In genomic region chr20:47532002-47532401, GRCh38 we compare ENCODE assay signal across 19 cellular contexts. TPM values are rescaled to one million over a fixed set of nuclear protein-coding genes. Genes with fewer than 3 reads are reported as not detected.
DNase-seq lines count a peak whose midpoint lies in the region; ATAC-seq, FAIRE-seq and TF ChIP-seq lines count a peak whose summit lies in the region.
"Had no signal": no experiment of that assay in that cellular context is flagged by ENCODE, and none has a peak within 500 bp of the region (broad histone marks: within the 10 kb centered on the region; RNA-seq: fewer than 3 reads in every experiment).

No MANE protein-coding gene starts in this region.

- CTCF ChIA-PET in HepG2 (lab: Yijun Ruan, JAX; ENCODE audit: low intra/inter-chr PET ratio, low total read pairs), result no interaction called here
- CTCF ChIA-PET in activated CD8-positive, alpha-beta T cell treated with anti-CD3 and anti-CD28 coated beads for 36 hours (lab: Charles Lee), result no interaction called here

- H3F3A ChIP-seq in SU-DHL-6 (ENCODE audit: insufficient read depth), result peaks cover 75% of the 10 kb centered on the region

- TF ChIP-seq EP300 in HepG2 (IDR thresholded peaks at IDR 0.05; ENCODE audit: low read depth in 2 of 2, low read length in 2 of 2), result no peak
- no peak for TF ChIP-seq EP300 in HepG2 (CRISPR knock-in tag; IDR thresholded peaks at IDR 0.05; ENCODE audit: borderline replicate concordance)

- H4K20me1 ChIP-seq in HepG2 (ENCODE audit: insufficient read depth, low read length), result peaks cover 9% of the 10 kb centered on the region
- peaks cover 72% of the 10 kb centered on the region for H4K20me1 ChIP-seq in SU-DHL-6 (ENCODE audit: low read depth, low read length)

- in situ Hi-C loops in HepG2 (cut with HindIII; ENCODE audit: extremely low pct_ligation_motif_present, low pct_unique_long_range_greater_than_20kb), result no loop called here

- no peak overlapping the region for H3K4me2 ChIP-seq in HepG2 (ENCODE audit: low read depth, low read length)
- H3K4me2 ChIP-seq in SU-DHL-6 (ENCODE audit: low read depth, low read length, poor library complexity, severe bottlenecking), result peak overlapping the region; percentile 7

- H3K9ac ChIP-seq in HepG2 (ENCODE audit: insufficient read depth, low read depth, low read length) (no peak overlapping the region), SU-DHL-6 (ENCODE audit: low read length) (no peak overlapping the region)

- H3K9me2 ChIP-seq in SU-DHL-6 (replicated peaks; ENCODE audit: insufficient read depth, low read length), result no peaks in the 10 kb centered on the region

- H3K4me3 Mint-ChIP-seq in memory B cell, result no peak overlapping the region
- H3K4me3 Mint-ChIP-seq in activated CD8-positive, alpha-beta T cell treated with anti-CD3 and anti-CD28 coated beads for 36 hours, result no peak overlapping the region

- H3K4me3 ChIP-seq in HepG2 (replicated peaks in 1 of 3; ENCODE audit: insufficient read depth in 1 of 3, low read depth in 2 of 3, low read length in 3 of 3), result no peak overlapping the region
- H3K4me3 ChIP-seq in right lobe of liver, result no peak overlapping the region
- no peak overlapping the region for H3K4me3 ChIP-seq in SU-DHL-6 (ENCODE audit: insufficient read depth, low read length, poor library complexity, severe bottlenecking)

- H3K27me3 ChIP-seq in HepG2 (ENCODE audit: control insufficient read depth in 1 of 2, insufficient read depth in 2 of 2, low read length in 2 of 2), result no peaks in the 10 kb centered on the region
- no peaks in the 10 kb centered on the region for H3K27me3 ChIP-seq in right lobe of liver
- no peaks in the 10 kb centered on the region for H3K27me3 ChIP-seq in SU-DHL-6 (ENCODE audit: low read length)

- peaks cover 3% of the 10 kb centered on the region; the same call in 1 of the 2 replicates for H3K9me3 ChIP-seq in HepG2 (ENCODE audit: low read length)
- no peaks in the 10 kb centered on the region for H3K9me3 ChIP-seq in right lobe of liver
- H3K9me3 ChIP-seq in SU-DHL-6 (ENCODE audit: insufficient read depth, low read length), result no peaks in the 10 kb centered on the region

- H2AFZ ChIP-seq in HepG2 (ENCODE audit: low read length), result no peak overlapping the region
- H2AFZ ChIP-seq in SU-DHL-6 (ENCODE audit: low read depth, low read length, severe bottlenecking), result no peak overlapping the region

- TF ChIP-seq POLR2A in HepG2 (IDR thresholded peaks at IDR 0.05; ENCODE audit: insufficient read depth in 1 of 2, low read depth in 2 of 2, low read length in 2 of 2) (no peak), right lobe of liver (IDR thresholded peaks at IDR 0.05) (no peak)

- POLR2A ChIA-PET in HepG2 (lab: Yijun Ruan, JAX), result no interaction called here
- POLR2A ChIA-PET in activated CD8-positive, alpha-beta T cell treated with anti-CD3 and anti-CD28 coated beads for 36 hours (lab: Charles Lee), result interaction anchor here (0.7 to 1.1 kb wide), 2 partner anchors 23 to 1746 kb away, joined by 3 to 4 read pairs; partner anchors contain the start of gene ZNFX1

- TF ChIP-seq RAD21 in HepG2 (CRISPR knock-in tag; IDR thresholded peaks at IDR 0.05), result no peak

- peaks cover 38% of the 10 kb centered on the region for H3K4me1 ChIP-seq in HepG2 (ENCODE audit: insufficient read depth, low read length)
- H3K4me1 ChIP-seq in right lobe of liver, result no peaks in the 10 kb centered on the region

- ATAC-seq in HepG2 (no peak), right lobe of liver (no peak), memory B cell (ENCODE audit: low read depth) (no peak)
- ATAC-seq in activated CD8-positive, alpha-beta T cell treated with anti-CD3 and anti-CD28 coated beads for 36 hours, result no peak
- ATAC-seq: PC-3 had no signal

- FAIRE-seq in HepG2 (lab: Jason Lieb, UNC), result no peak
- FAIRE-seq: D721Med had no signal

- H3K79me2 ChIP-seq in HepG2 (ENCODE audit: insufficient read depth, low read length), result peaks cover 94% of the 10 kb centered on the region
- H3K79me2 ChIP-seq in SU-DHL-6 (ENCODE audit: insufficient read depth, low read length), result peaks cover 100% of the 10 kb centered on the region

- 97% methylated on average over 3 of the region's 3 CpGs for WGBS in HepG2 (ENCODE audit: low lambda C conversion rate)
- WGBS in right lobe of liver (ENCODE audit: insufficient coverage, low coverage, low lambda C conversion rate, missing lambda C conversion rate), result 81% methylated on average over 3 of the region's 3 CpGs

- H3K36me3 Mint-ChIP-seq in memory B cell, result peaks cover 24% of the 10 kb centered on the region
- H3K36me3 Mint-ChIP-seq in activated CD8-positive, alpha-beta T cell treated with anti-CD3 and anti-CD28 coated beads for 36 hours (ENCODE audit: low read depth), result peaks cover 32% of the 10 kb centered on the region

- H3K27ac Mint-ChIP-seq in memory B cell, result peak overlapping the region; percentile 82
- no peak overlapping the region for H3K27ac Mint-ChIP-seq in activated CD8-positive, alpha-beta T cell treated with anti-CD3 and anti-CD28 coated beads for 36 hours

- intact Hi-C loops in HepG2 (cut with micrococcal nuclease; ENCODE audit: unreplicated experiment), result no loop called here
- intact Hi-C loops in right lobe of liver (cut with DNase I), result no loop called here
- intact Hi-C loops in activated CD8-positive, alpha-beta T cell treated with anti-CD3 and anti-CD28 coated beads for 36 hours (cut with micrococcal nuclease), result no loop called here

- H3K27ac ChIP-seq in HepG2 (ENCODE audit: extremely low read length, insufficient read depth, low read length) (no peak overlapping the region), right lobe of liver (no peak overlapping the region), SU-DHL-6 (ENCODE audit: low read depth, low read length) (peak overlapping the region; percentile 33; the same call in 1 of the 2 replicates)
- H3K27ac ChIP-seq: C4-2B had no signal

- no peaks in the 10 kb centered on the region for H3K9me3 Mint-ChIP-seq in memory B cell
- peaks cover 4% of the 10 kb centered on the region for H3K9me3 Mint-ChIP-seq in activated CD8-positive, alpha-beta T cell treated with anti-CD3 and anti-CD28 coated beads for 36 hours

- no TSS peak for BruUV-seq in HepG2 (replicated peaks; lab: Mats Ljungman, UMichigan)

- no peaks in the 10 kb centered on the region for H3K27me3 Mint-ChIP-seq in memory B cell
- H3K27me3 Mint-ChIP-seq in activated CD8-positive, alpha-beta T cell treated with anti-CD3 and anti-CD28 coated beads for 36 hours, result no peaks in the 10 kb centered on the region

- DNase-seq in HepG2 (ENCODE audit: low spot score), result no peak
- DNase-seq in right lobe of liver, result no peak
- no peak for DNase-seq in memory B cell (ENCODE audit: low spot score in 2 of 2)
- DNase-seq in activated gamma-delta T cell (lab: John Stamatoyannopoulos, UW), result no peak
- DNase-seq in NCI-H1092 (lab: John Stamatoyannopoulos, UW), result no peak
- DNase-seq in activated CD8-positive, alpha-beta T cell treated with anti-CD3 and anti-CD28 coated beads for 36 hours, result no peak
- DNase-seq: ACHN, H7, IMR-90, NCI-H1417 treated with DMSO at 0.1 percent for 48 hours, NCI-H187 treated with DMSO at 0.1 percent for 48 hours, NCI-H226, NCI-H524, PC-3, RPMI8226, SHP77 treated with DMSO at 0.1 percent for 48 hours had no signal

- TF ChIP-seq CTCF in HepG2 (CRISPR knock-in tag; IDR thresholded peaks at IDR 0.05) (no peak), right lobe of liver (IDR thresholded peaks at IDR 0.05) (no peak), SU-DHL-6 (IDR thresholded peaks at IDR 0.05; ENCODE audit: insufficient read depth, low read length, poor library complexity, severe bottlenecking) (no peak)
- no peak for TF ChIP-seq CTCF in activated CD8-positive, alpha-beta T cell treated with anti-CD3 and anti-CD28 coated beads for 36 hours (IDR thresholded peaks at IDR 0.05)

- peaks cover 45% of the 10 kb centered on the region for H3K4me1 Mint-ChIP-seq in memory B cell
- peaks cover 55% of the 10 kb centered on the region for H3K4me1 Mint-ChIP-seq in activated CD8-positive, alpha-beta T cell treated with anti-CD3 and anti-CD28 coated beads for 36 hours (ENCODE audit: low read depth)

- H3K36me3 ChIP-seq in HepG2 (replicated peaks in 1 of 2; ENCODE audit: control insufficient read depth in 1 of 2, insufficient read depth in 2 of 2, low read length in 2 of 2), result peaks cover 8 to 18% of the 10 kb centered on the region in 2 experiments; a peak in 4 of 5 replicates
- no peaks in the 10 kb centered on the region for H3K36me3 ChIP-seq in right lobe of liver
- peaks cover 32% of the 10 kb centered on the region for H3K36me3 ChIP-seq in SU-DHL-6 (ENCODE audit: low read length)

RNA-seq across cellular contexts. Expression of gene NCOA3, which starts 30.3 kb away (rescaled TPM):
- total RNA-seq in HepG2 (2016; rRNA removed; fragmentation: Illumina TruSeq; extraction: Trizol) (56.8 and 76.2 TPM in 2 replicates), right lobe of liver (10 to 100 TPM; 11.2 to 15.1 (median 13.8) TPM)
- total RNA-seq in HepG2 (2016; cell fraction: cytosol; rRNA removed; fragmentation: Illumina TruSeq; extraction: Trizol; ENCODE audit: low read depth), result 30.2 and 36.5 TPM in 2 replicates
- total RNA-seq in HepG2 (2016; cell fraction: insoluble cytoplasmic fraction; rRNA removed; fragmentation: Illumina TruSeq; extraction: Trizol), result 56.0 and 74.0 TPM in 2 replicates
- total RNA-seq in HepG2 (2016; cell fraction: membrane; rRNA removed; fragmentation: Illumina TruSeq; extraction: Trizol), result 34.2 and 36.7 TPM in 2 replicates
- total RNA-seq in HepG2 (2016; cell fraction: nucleus; rRNA removed; fragmentation: Illumina TruSeq; extraction: Trizol), result 59.3 and 64.3 TPM in 2 replicates
- polyA plus RNA-seq in HepG2 (2011; rRNA removed), result 25.0 and 35.0 TPM in 2 replicates
- polyA plus RNA-seq in HepG2 (2011; cell fraction: cytosol; rRNA removed), result 17.2 and 18.9 TPM in 2 replicates
- 36.9 and 40.6 TPM in 2 replicates for polyA plus RNA-seq in HepG2 (2011; cell fraction: nucleus; rRNA removed)
- polyA plus RNA-seq in HepG2 (2012), result 22.6 and 26.9 TPM in 2 replicates
- 2.0 and 2.4 TPM in 2 replicates for polyA plus RNA-seq in HepG2 (2016; cell fraction: cytosol; fragmentation: Illumina TruSeq; extraction: Trizol; ENCODE audit: low read depth)
- polyA plus RNA-seq in HepG2 (2016; cell fraction: insoluble cytoplasmic fraction; fragmentation: Illumina TruSeq; extraction: Trizol; ENCODE audit: low read depth), result 40.1 and 40.4 TPM in 2 replicates
- 5.5 and 5.7 TPM in 2 replicates for polyA plus RNA-seq in HepG2 (2016; cell fraction: membrane; fragmentation: Illumina TruSeq; extraction: Trizol; ENCODE audit: low read depth)
- 53.5 and 57.7 TPM in 2 replicates for polyA plus RNA-seq in HepG2 (2016; cell fraction: nucleus; fragmentation: Illumina TruSeq; extraction: Trizol; ENCODE audit: insufficient read depth, low read depth)
- polyA minus RNA-seq in HepG2 (2011; rRNA and poly(A)+ RNA removed; ENCODE audit: low replicate concordance), result 49.8 and 56.6 TPM in 2 replicates
- 41.6 and 42.5 TPM in 2 replicates for polyA minus RNA-seq in HepG2 (2011; cell fraction: cytosol; rRNA and poly(A)+ RNA removed)
- polyA minus RNA-seq in HepG2 (2011; cell fraction: nucleus; rRNA and poly(A)+ RNA removed), result 75.8 and 76.3 TPM in 2 replicates
- 10 to 100 TPM; 66.2 to 73.7 TPM for total RNA-seq in activated CD8-positive, alpha-beta T cell treated with anti-CD3 and anti-CD28 coated beads for 36 hours
